In the genomic region with DNA sequence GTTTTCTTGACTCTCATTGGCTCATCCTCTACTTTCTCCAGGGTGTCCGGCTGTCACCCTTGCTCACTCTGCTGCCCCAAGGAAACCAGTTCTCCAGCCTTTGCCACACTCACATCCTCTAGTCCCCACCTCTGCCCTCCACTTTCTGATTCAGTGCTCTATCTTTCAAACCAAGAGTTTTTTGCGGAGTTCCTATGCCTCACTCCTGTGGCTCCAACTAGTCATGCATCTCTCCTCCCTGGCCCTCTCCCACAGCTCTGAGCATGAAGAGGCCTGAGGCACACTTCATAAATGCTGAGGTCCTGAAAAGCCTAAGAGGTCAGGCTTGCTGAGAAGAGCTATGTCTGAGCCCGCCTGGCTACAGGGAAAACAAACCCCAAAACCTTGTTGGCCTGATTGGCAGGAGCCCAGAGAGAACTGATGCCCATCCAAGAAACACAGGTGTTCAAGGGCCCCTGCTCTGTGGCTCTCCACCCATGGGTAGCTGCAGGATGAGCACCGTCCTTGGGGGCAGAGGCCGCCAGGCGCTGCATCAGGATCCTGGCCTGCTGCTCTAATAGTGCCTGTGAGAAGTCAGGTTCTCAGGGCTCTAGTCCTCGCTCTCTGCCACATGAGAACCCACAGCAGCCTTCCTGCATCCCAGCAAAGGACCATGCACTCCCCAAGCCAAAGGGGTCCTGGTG, we compare ENCODE assay signal across 1 cellular context.
TF ChIP-seq lines count a peak whose summit lies in the region.

No MANE protein-coding gene starts in this region.

TF ChIP-seq in K562, 482 proteins besides CTCF, POLR2A, EP300 and RAD21:
- TF ChIP-seq, protein P1, sequence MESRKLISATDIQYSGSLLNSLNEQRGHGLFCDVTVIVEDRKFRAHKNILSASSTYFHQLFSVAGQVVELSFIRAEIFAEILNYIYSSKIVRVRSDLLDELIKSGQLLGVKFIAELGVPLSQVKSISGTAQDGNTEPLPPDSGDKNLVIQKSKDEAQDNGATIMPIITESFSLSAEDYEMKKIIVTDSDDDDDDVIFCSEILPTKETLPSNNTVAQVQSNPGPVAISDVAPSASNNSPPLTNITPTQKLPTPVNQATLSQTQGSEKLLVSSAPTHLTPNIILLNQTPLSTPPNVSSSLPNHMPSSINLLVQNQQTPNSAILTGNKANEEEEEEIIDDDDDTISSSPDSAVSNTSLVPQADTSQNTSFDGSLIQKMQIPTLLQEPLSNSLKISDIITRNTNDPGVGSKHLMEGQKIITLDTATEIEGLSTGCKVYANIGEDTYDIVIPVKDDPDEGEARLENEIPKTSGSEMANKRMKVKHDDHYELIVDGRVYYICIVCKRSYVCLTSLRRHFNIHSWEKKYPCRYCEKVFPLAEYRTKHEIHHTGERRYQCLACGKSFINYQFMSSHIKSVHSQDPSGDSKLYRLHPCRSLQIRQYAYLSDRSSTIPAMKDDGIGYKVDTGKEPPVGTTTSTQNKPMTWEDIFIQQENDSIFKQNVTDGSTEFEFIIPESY (CRISPR knock-in tag; IDR thresholded peaks at IDR 0.05) = 0 out of 2 replicates have a peak, but pooled peaks have one; percentile 22
- TF ChIP-seq ZSCAN32 (CRISPR knock-in tag; IDR thresholded peaks at IDR 0.05) = no peak
